Comparison of ENCODE assay signal across 28 cellular contexts in the genomic region with DNA sequence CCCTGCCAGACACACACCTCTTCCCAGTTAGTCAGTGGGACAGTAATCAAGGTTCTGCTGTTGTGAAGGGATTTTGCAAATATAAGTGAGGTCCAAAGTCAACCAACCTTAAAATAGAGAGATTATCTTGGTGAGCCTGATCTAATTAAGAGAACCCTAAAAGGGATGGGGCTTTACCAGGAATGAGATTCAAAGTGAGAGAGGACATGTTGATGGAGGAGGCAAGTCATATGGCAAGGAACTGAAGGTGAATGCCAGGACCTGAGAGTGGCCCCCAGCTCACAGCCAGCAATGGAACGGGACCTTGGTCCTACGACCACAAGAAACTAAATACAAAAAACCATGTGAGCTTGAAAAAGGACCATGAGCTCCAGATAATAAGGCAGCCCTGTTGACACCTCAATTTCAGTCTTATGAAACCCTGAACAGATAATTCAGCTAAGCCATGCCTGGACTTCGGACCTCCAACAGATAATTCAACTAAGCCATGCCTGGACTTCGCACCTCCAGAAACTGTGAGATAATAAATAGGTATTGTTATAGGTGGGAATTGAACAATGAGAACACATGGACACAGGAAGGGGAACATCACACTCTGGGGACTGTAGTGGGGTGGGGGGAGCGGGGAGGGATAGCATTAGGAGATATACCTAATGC.
"Had no signal": no experiment of that assay in that cellular context is flagged by ENCODE, and none has a peak within 500 bp of the region (broad histone marks: within the 10 kb centered on the region; RNA-seq: fewer than 3 reads in every experiment).

No MANE protein-coding gene starts in this region.

- H3K9me3 ChIP-seq: esophagus muscularis mucosa, heart right ventricle, neutrophil, testis had no signal

- H3K27me3 Mint-ChIP-seq: activated CD4-positive, alpha-beta memory T cell treated with anti-CD3 and anti-CD28 coated beads for 36 hours; activated CD4-positive, alpha-beta T cell treated with anti-CD3 and anti-CD28 coated beads, Interleukin-2, amount 10 ng/mL, durations not matched to agents 24 days and 14 days; progenitor cell of endocrine pancreas; T-helper 17 cell had no signal

- H3K4me1 ChIP-seq: foreskin keratinocyte had no signal

- H3K36me3 ChIP-seq: brain microvascular endothelial cell, esophagus muscularis mucosa, heart right ventricle, neutrophil had no signal

- H3K36me3 Mint-ChIP-seq: naive B cell had no signal

- DNase-seq: activated CD4-positive, alpha-beta memory T cell treated with anti-CD3 and anti-CD28 coated beads for 36 hours; activated CD4-positive, alpha-beta T cell treated with anti-CD3 and anti-CD28 coated beads, Interleukin-2, amount 10 ng/mL, durations not matched to agents 24 days and 14 days; activated CD4-positive, CD25-positive, alpha-beta regulatory T cell treated with anti-CD3 and anti-CD28 coated beads, Interleukin-2, amount 50 U/mL, for 72 hours; activated CD8-positive, alpha-beta memory T cell treated with anti-CD3 and anti-CD28 coated beads, Interleukin-2, amount 50 U/mL, for 4 hours; activated gamma-delta T cell treated with Interleukin-2 at 50 U/mL for 16 hours; activated naive CD4-positive, alpha-beta T cell treated with anti-CD3 and anti-CD28 coated beads, Interleukin-2, amount 50 U/mL, for 16 hours; activated T-cell treated with anti-CD3 and anti-CD28 coated beads, Interleukin-2, amount 50 U/mL, for 1 hour; amniotic stem cell; brain microvascular endothelial cell; endodermal cell; foreskin keratinocyte; heart right ventricle; left ventricle myocardium superior; mammary epithelial cell; naive B cell; nephron progenitor cell; stimulated activated CD4-positive, alpha-beta T cell treated with anti-CD3 and anti-CD28 coated beads, Interleukin-1b, Interleukin-23, amount 100 ng/mL, for 48 hours; stimulated activated CD4-positive, alpha-beta T cell treated with anti-CD3 and anti-CD28 coated beads, Interleukin-4, amount 100 ng/mL, for 4 hours; stimulated activated naive CD4-positive, alpha-beta T cell; T-helper 17 cell; T1000; testis; trophoblast cell had no signal

- H3K4me3 ChIP-seq: esophagus muscularis mucosa, heart right ventricle, smooth muscle cell, testis had no signal

- H3K4me3 Mint-ChIP-seq: activated CD4-positive, alpha-beta memory T cell treated with anti-CD3 and anti-CD28 coated beads for 36 hours; activated CD4-positive, alpha-beta T cell treated with anti-CD3 and anti-CD28 coated beads, Interleukin-2, amount 10 ng/mL, durations not matched to agents 24 days and 14 days; endodermal cell; naive B cell; nephron progenitor cell; T-helper 17 cell had no signal

- H3K27me3 ChIP-seq: brain microvascular endothelial cell, esophagus muscularis mucosa, foreskin keratinocyte, heart right ventricle, neutrophil, testis had no signal

- ATAC-seq: foreskin keratinocyte, heart right ventricle, left ventricle myocardium superior, sciatic nerve, T-helper 17 cell had no signal

- H3K9me3 Mint-ChIP-seq: activated CD4-positive, alpha-beta memory T cell treated with anti-CD3 and anti-CD28 coated beads for 36 hours; activated CD4-positive, alpha-beta T cell treated with anti-CD3 and anti-CD28 coated beads, Interleukin-2, amount 10 ng/mL, durations not matched to agents 24 days and 14 days; endodermal cell; naive B cell; nephron progenitor cell had no signal

- H3K27ac ChIP-seq: brain microvascular endothelial cell, esophagus muscularis mucosa, foreskin keratinocyte, heart right ventricle, neutrophil, testis had no signal

- H3K27ac Mint-ChIP-seq: activated CD4-positive, alpha-beta memory T cell treated with anti-CD3 and anti-CD28 coated beads for 36 hours; activated CD4-positive, alpha-beta T cell treated with anti-CD3 and anti-CD28 coated beads, Interleukin-2, amount 10 ng/mL, durations not matched to agents 24 days and 14 days; endodermal cell; naive B cell; nephron progenitor cell; progenitor cell of endocrine pancreas had no signal
